2 cellular contexts compared by ENCODE assay signal in the genomic region with DNA sequence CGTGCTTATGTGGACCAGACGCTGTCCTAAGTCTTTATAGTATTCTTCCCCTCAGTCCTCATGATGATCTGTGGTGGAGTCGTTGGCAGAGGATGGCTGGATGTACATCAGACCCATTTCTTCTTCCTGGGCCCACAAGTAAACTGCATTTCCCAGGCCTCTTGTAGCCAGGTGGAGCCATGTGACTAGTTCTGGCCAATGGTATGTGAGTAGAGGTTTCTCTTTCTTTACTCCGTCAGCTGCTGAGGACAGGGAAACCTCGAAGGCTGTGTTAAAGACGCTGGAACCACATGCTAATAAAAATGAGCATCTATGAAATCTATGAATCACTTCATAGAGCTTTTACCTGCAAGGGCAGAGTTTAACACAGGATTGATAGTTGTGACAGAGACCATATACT.
TF ChIP-seq lines count a peak whose summit lies in the region.

No MANE protein-coding gene starts in this region.

TF ChIP-seq in HCT116, 20 proteins besides CTCF, POLR2A, EP300 and RAD21:
- TF ChIP-seq EGR1 (IDR thresholded peaks at IDR 0.05; ENCODE audit: low read depth) (no peak), ZFX (IDR thresholded peaks at IDR 0.05) (no peak), ZNF274 (IDR thresholded peaks at IDR 0.05; ENCODE audit: low read depth, low read length) (no peak), EZH2phosphoT487 (IDR thresholded peaks at IDR 0.05; ENCODE audit: borderline replicate concordance) (no peak), SP1 (IDR thresholded peaks at IDR 0.05; ENCODE audit: low read depth) (no peak)
- TF ChIP-seq, protein P1, sequence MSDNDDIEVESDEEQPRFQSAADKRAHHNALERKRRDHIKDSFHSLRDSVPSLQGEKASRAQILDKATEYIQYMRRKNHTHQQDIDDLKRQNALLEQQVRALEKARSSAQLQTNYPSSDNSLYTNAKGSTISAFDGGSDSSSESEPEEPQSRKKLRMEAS (IDR thresholded peaks at IDR 0.05) = no peak
TF ChIP-seq in HCT116: peak in this region for 0.

TF ChIP-seq in GM12878, 131 proteins besides CTCF, POLR2A, EP300 and RAD21:
- TF ChIP-seq, protein P1 (IDR thresholded peaks at IDR 0.05; ENCODE audit: low read depth, low read length) = no peak
- TF ChIP-seq, protein P2, sequence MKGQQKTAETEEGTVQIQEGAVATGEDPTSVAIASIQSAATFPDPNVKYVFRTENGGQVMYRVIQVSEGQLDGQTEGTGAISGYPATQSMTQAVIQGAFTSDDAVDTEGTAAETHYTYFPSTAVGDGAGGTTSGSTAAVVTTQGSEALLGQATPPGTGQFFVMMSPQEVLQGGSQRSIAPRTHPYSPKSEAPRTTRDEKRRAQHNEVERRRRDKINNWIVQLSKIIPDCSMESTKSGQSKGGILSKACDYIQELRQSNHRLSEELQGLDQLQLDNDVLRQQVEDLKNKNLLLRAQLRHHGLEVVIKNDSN (IDR thresholded peaks at IDR 0.05; ENCODE audit: borderline replicate concordance, extremely low read length, insufficient read depth, low read depth, low read length) = peak; percentile 18
- TF ChIP-seq, protein P3, sequence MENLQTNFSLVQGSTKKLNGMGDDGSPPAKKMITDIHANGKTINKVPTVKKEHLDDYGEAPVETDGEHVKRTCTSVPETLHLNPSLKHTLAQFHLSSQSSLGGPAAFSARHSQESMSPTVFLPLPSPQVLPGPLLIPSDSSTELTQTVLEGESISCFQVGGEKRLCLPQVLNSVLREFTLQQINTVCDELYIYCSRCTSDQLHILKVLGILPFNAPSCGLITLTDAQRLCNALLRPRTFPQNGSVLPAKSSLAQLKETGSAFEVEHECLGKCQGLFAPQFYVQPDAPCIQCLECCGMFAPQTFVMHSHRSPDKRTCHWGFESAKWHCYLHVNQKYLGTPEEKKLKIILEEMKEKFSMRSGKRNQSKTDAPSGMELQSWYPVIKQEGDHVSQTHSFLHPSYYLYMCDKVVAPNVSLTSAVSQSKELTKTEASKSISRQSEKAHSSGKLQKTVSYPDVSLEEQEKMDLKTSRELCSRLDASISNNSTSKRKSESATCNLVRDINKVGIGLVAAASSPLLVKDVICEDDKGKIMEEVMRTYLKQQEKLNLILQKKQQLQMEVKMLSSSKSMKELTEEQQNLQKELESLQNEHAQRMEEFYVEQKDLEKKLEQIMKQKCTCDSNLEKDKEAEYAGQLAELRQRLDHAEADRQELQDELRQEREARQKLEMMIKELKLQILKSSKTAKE (IDR thresholded peaks at IDR 0.05; ENCODE audit: low read depth, poor library complexity, severe bottlenecking) = no peak
- no peak for TF ChIP-seq KAT2A (conservative IDR thresholded peaks at IDR 0.05; ENCODE audit: control insufficient read depth, low read depth, low read length)
- TF ChIP-seq ZNF207 (IDR thresholded peaks at IDR 0.05; ENCODE audit: borderline replicate concordance) = no peak
- no peak for TF ChIP-seq SMAD1 (IDR thresholded peaks at IDR 0.05; ENCODE audit: low read depth, partially characterized antibody)
